Comparison of ENCODE assay signal across 8 cellular contexts in the genomic region with DNA sequence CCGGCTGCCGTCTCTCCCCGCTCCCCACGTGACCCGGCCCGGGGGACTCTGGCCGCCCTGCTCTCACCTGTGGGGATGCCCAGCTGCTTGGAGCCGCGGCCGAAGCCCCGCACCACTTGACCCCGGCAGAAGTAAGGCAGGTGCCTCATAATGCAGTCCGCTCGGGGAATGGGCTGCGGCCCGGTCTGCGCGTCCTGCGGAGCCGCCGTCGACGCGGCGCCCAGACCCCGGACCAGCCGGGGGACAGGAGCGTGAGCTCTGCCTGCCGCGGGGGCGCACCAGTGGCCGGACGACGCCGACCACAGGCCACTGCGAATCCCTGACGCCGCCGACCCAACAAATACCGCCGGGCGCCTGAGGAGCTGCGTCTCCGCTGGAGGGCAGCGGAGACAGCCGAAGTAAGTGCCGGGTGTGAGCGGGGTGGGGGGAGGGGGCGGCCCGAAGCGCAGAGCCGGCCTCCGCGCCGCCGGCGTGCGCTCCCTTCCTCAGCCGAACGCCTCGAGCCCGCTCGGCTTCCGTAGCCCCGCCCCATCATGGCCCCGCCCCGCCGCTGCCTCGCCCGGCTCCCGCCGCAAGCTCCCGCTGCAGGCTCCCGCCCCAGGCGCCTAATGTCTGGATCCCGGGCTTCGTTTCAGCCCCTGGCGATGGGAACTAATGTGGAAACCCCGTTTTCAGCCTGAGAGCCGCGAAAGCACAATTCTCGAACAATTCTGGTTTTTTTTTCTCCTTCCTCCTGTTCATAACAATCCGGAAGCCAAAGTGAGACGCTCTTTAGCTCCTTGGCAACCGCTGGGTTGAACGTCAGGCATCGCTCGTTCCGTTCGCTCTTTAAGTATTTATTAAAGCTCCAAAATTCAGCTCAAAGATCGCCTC. TPM values are rescaled to one million over a fixed set of nuclear protein-coding genes. Genes with fewer than 3 reads are reported as not detected.
A peak's percentile ranks its signal among the peaks of the same experiment; 100 is the strongest.
DNase-seq lines count a peak whose midpoint lies in the region; ATAC-seq and TF ChIP-seq lines count a peak whose summit lies in the region.

TSS of gene RFK (minus strand) at position 404 of the 873 bp plus-strand sequence. CDS start at position 149, 255 bp downstream.

- peaks cover 12% of the 10 kb centered on the region for H3K9me3 Mint-ChIP-seq in activated naive CD8-positive, alpha-beta T cell treated with anti-CD3 and anti-CD28 coated beads, Interleukin-2, amount 50 U/mL, for 24 hours
- no peaks in the 10 kb centered on the region for H3K9me3 Mint-ChIP-seq in type B pancreatic cell

- peak within 1 kb of the TSS; percentile 96 for H3K4me3 Mint-ChIP-seq in activated naive CD8-positive, alpha-beta T cell treated with anti-CD3 and anti-CD28 coated beads, Interleukin-2, amount 50 U/mL, for 24 hours
- peak within 1 kb of the TSS; percentile 94 for H3K4me3 Mint-ChIP-seq in type B pancreatic cell

- H3K4me1 Mint-ChIP-seq in activated naive CD8-positive, alpha-beta T cell treated with anti-CD3 and anti-CD28 coated beads, Interleukin-2, amount 50 U/mL, for 24 hours: peaks cover 40% of the 10 kb centered on the region
- peaks cover 10% of the 10 kb centered on the region for H3K4me1 Mint-ChIP-seq in type B pancreatic cell (ENCODE audit: unreplicated experiment)

- H3K27me3 Mint-ChIP-seq in activated naive CD8-positive, alpha-beta T cell treated with anti-CD3 and anti-CD28 coated beads, Interleukin-2, amount 50 U/mL, for 24 hours: peaks cover 2% of the 10 kb centered on the region
- no peaks in the 10 kb centered on the region for H3K27me3 Mint-ChIP-seq in type B pancreatic cell

- H3K4me3 ChIP-seq in GM12864 (ENCODE audit: low read depth, low read length) (peak within 1 kb of the TSS; percentile 93), NB4 (ENCODE audit: low read depth, low read length) (peak within 1 kb of the TSS; percentile 82), cardiac muscle cell (peak within 1 kb of the TSS; percentile 80)

- peak; percentile 34 for TF ChIP-seq POLR2A in NB4 (IDR thresholded peaks at IDR 0.05; ENCODE audit: extremely low read depth, insufficient read length)

- peak within 1 kb of the TSS; percentile 98 for H3K27ac Mint-ChIP-seq in activated naive CD8-positive, alpha-beta T cell treated with anti-CD3 and anti-CD28 coated beads, Interleukin-2, amount 50 U/mL, for 24 hours
- peak within 1 kb of the TSS; percentile 96 for H3K27ac Mint-ChIP-seq in type B pancreatic cell

- peak; percentile 34 for TF ChIP-seq CTCF in GM12864 (IDR thresholded peaks at IDR 0.05; ENCODE audit: low read depth, low read length, missing control alignments)
- TF ChIP-seq CTCF in NB4 (IDR thresholded peaks at IDR 0.05; ENCODE audit: low read depth, low read length): peak; percentile 1
- TF ChIP-seq CTCF in cardiac muscle cell (IDR thresholded peaks at IDR 0.05; ENCODE audit: low read depth, low read length): peak; percentile 41
- TF ChIP-seq CTCF in type B pancreatic cell (conservative IDR thresholded peaks at IDR 0.05): peak; percentile 52

- peaks cover 22% of the 10 kb centered on the region for H3K36me3 Mint-ChIP-seq in activated naive CD8-positive, alpha-beta T cell treated with anti-CD3 and anti-CD28 coated beads, Interleukin-2, amount 50 U/mL, for 24 hours (ENCODE audit: low read depth)
- peaks cover 17% of the 10 kb centered on the region for H3K36me3 Mint-ChIP-seq in type B pancreatic cell

- H3K4me1 ChIP-seq in cardiac muscle cell (ENCODE audit: low read depth): peaks cover 3% of the 10 kb centered on the region

- no peaks in the 10 kb centered on the region for H3K9me3 ChIP-seq in cardiac muscle cell (ENCODE audit: low read depth)

- H3K27ac ChIP-seq in cardiac muscle cell: peak within 1 kb of the TSS; percentile 96

- DNase-seq in GM12864 (ENCODE audit: low read depth) (peak; percentile 59), NB4 (ENCODE audit: low read depth) (peak; percentile 90), SW 1271 (lab: John Stamatoyannopoulos, UW) (peak; percentile 85 to 88), cardiac muscle cell (ENCODE audit: low read depth in 1 of 2, low spot score in 1 of 2) (peak; percentile 94 to 97), pons (ENCODE audit: low spot score) (peak; percentile 85), type B pancreatic cell (ENCODE audit: extremely low spot score, unreplicated experiment) (peak; percentile 96)
- peak; percentile 97 for DNase-seq in activated naive CD8-positive, alpha-beta T cell treated with anti-CD3 and anti-CD28 coated beads, Interleukin-2, amount 50 U/mL, for 24 hours

- ATAC-seq in HG02571 (IDR thresholded peaks at IDR 0.05; ENCODE audit: unreplicated experiment): peak; percentile 64
- peak; percentile 78 for ATAC-seq in activated naive CD8-positive, alpha-beta T cell treated with anti-CD3 and anti-CD28 coated beads, Interleukin-2, amount 50 U/mL, for 24 hours

- H3K27me3 ChIP-seq in cardiac muscle cell: no peaks in the 10 kb centered on the region

- no peaks in the 10 kb centered on the region for H3K36me3 ChIP-seq in cardiac muscle cell

RNA-seq across cellular contexts. Expression of gene RFK, which starts in this region (rescaled TPM):
- 14.2 and 15.2 TPM in 2 replicates for total RNA-seq in cardiac muscle cell
- polyA plus RNA-seq in cardiac muscle cell: 18.2 and 24.2 TPM in 2 replicates
- total RNA-seq in type B pancreatic cell (ENCODE audit: low replicate concordance): 19.8 and 23.4 TPM in 2 replicates

Comparison
In these comparisons a context has a peak if more than half of its experiments do, and no peak if none do; other contexts are left out.
1. Peak in every context shown above with its lines: DNase-seq, ATAC-seq, H3K4me3 ChIP-seq and H3K27ac ChIP-seq.
2. CTCF ChIP-seq: peak in every context shown above with its lines; median percentile 52 in type B pancreatic cell; 41 in cardiac muscle cell; 34 in GM12864; 1 in NB4.